Comparison of ENCODE assay signal across 10 cellular contexts in the genomic region with DNA sequence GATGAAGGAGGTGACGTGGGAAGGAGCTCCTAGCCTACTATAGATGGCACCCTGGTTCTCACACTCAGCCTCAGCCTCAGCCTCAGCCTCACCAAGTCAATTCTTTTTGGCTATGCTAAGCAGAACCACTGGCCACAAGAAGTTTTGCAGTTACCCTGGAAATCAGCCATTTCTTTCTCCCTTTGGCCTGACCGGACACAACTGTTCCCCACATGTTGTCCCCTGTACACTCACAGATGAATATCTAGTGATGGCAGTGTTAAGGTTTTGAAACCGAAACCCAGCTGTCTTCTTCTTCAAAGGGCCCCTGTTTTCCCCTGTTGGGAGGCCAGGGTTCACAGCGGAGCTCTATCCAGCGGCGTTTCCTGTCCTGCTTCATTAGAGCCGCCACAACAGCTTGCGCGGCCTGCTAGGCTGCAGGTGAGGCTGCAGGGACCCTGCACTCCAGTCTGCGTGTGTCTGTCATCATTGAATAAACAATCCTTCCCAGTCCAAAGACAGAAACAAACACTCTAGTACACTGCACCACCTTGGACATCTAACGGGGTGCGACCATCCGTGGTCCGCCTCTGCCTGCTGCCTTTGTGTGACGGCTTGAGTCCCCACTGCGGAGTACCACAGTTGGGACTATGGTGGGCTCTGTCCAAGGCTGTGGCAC.
A peak's percentile ranks its signal among the peaks of the same experiment; 100 is the strongest.
DNase-seq lines count a peak whose midpoint lies in the region; ATAC-seq and TF ChIP-seq lines count a peak whose summit lies in the region.
"Had no signal": no experiment of that assay in that cellular context is flagged by ENCODE, and none has a peak within 500 bp of the region (broad histone marks: within the 10 kb centered on the region; RNA-seq: fewer than 3 reads in every experiment).

No MANE protein-coding gene starts in this region.

- DNase-seq in activated naive CD4-positive, alpha-beta T cell treated with anti-CD3 and anti-CD28 coated beads, Interleukin-2, amount 10 ng/mL, durations not matched to agents 7 days and 5 days: peak; percentile 39
- DNase-seq in activated naive CD4-positive, alpha-beta T cell treated with anti-CD3 and anti-CD28 coated beads, Interleukin-2, amount 50 U/mL, for 16 hours: no peak
- DNase-seq in NCI-H345 treated with DMSO at 0.1 percent for 48 hours (lab: John Stamatoyannopoulos, UW; ENCODE audit: unreplicated experiment) (peak; percentile 27), right lobe of liver (no peak), kidney glomerular epithelial cell (lab: John Stamatoyannopoulos, UW) (no peak), amygdala (lab: John Stamatoyannopoulos, UW) (no peak), T1000 (lab: John Stamatoyannopoulos, UW) (no peak)

- no peaks in the 10 kb centered on the region for H3K36me3 ChIP-seq in right lobe of liver
- H3K36me3 ChIP-seq: thoracic aorta had no signal

- H3K36me3 Mint-ChIP-seq in activated naive CD4-positive, alpha-beta T cell treated with anti-CD3 and anti-CD28 coated beads, Interleukin-2, amount 10 ng/mL, durations not matched to agents 7 days and 5 days: peaks cover 2% of the 10 kb centered on the region

- H3K27ac ChIP-seq in right lobe of liver: no peak overlapping the region
- H3K27ac ChIP-seq: thoracic aorta had no signal

- H3K27me3 Mint-ChIP-seq in activated naive CD4-positive, alpha-beta T cell treated with anti-CD3 and anti-CD28 coated beads, Interleukin-2, amount 10 ng/mL, durations not matched to agents 7 days and 5 days: no peaks in the 10 kb centered on the region

- H3K4me1 ChIP-seq in right lobe of liver: peaks cover 0 to 19% (median 4%) of the 10 kb centered on the region in 4 donors

- no peak overlapping the region for H3K4me3 Mint-ChIP-seq in activated naive CD4-positive, alpha-beta T cell treated with anti-CD3 and anti-CD28 coated beads, Interleukin-2, amount 10 ng/mL, durations not matched to agents 7 days and 5 days

- H3K27me3 ChIP-seq in right lobe of liver: no peaks in the 10 kb centered on the region

- CTCF ChIA-PET in activated naive CD4-positive, alpha-beta T cell treated with anti-CD3 and anti-CD28 coated beads, Interleukin-2, amount 10 ng/mL, durations not matched to agents 7 days and 5 days (lab: Charles Lee): no interaction called here

- no peak overlapping the region for H3K27ac Mint-ChIP-seq in activated naive CD4-positive, alpha-beta T cell treated with anti-CD3 and anti-CD28 coated beads, Interleukin-2, amount 10 ng/mL, durations not matched to agents 7 days and 5 days

- peak; percentile 95 for ATAC-seq in HG02571 (IDR thresholded peaks at IDR 0.05; ENCODE audit: unreplicated experiment)
- peak; percentile 16 to 51 (median 29) for ATAC-seq in right lobe of liver

- no peaks in the 10 kb centered on the region for H3K9me3 ChIP-seq in right lobe of liver
- H3K9me3 ChIP-seq: thoracic aorta had no signal

- no peak for TF ChIP-seq POLR2A in right lobe of liver (IDR thresholded peaks at IDR 0.05)

- intact Hi-C loops in right lobe of liver (cut with DNase I): no loop called here

- H3K4me1 Mint-ChIP-seq in activated naive CD4-positive, alpha-beta T cell treated with anti-CD3 and anti-CD28 coated beads, Interleukin-2, amount 10 ng/mL, durations not matched to agents 7 days and 5 days: peaks cover 20% of the 10 kb centered on the region

- 61% methylated on average over 5 of the region's 16 CpGs for WGBS in right lobe of liver (ENCODE audit: insufficient coverage, low coverage, low lambda C conversion rate, missing lambda C conversion rate)

- no peak overlapping the region for H3K4me3 ChIP-seq in right lobe of liver
- H3K4me3 ChIP-seq: lung had no signal

- no peaks in the 10 kb centered on the region for H3K9me3 Mint-ChIP-seq in activated naive CD4-positive, alpha-beta T cell treated with anti-CD3 and anti-CD28 coated beads, Interleukin-2, amount 10 ng/mL, durations not matched to agents 7 days and 5 days

- no peak for TF ChIP-seq CTCF in right lobe of liver (IDR thresholded peaks at IDR 0.05)

Comparison
In these comparisons a context has a peak if more than half of its experiments do, and no peak if none do; other contexts are left out.
1. DNase-seq: peak in activated naive CD4-positive, alpha-beta T cell treated with anti-CD3 and anti-CD28 coated beads, Interleukin-2, amount 10 ng/mL, durations not matched to agents 7 days and 5 days (single experiment) and NCI-H345 treated with DMSO at 0.1 percent for 48 hours (single experiment); none in activated naive CD4-positive, alpha-beta T cell treated with anti-CD3 and anti-CD28 coated beads, Interleukin-2, amount 50 U/mL, for 16 hours (single experiment), right lobe of liver (0 of 3), kidney glomerular epithelial cell (single experiment), amygdala (0 of 56) and T1000 (single experiment).